1 cellular context compared by ENCODE assay signal in genomic region chr9:136693490-136694162, GRCh38.
TF ChIP-seq lines count a peak whose summit lies in the region.

No MANE protein-coding gene starts in this region.

TF ChIP-seq in H1, 55 proteins besides CTCF, POLR2A, EP300 and RAD21:
- TF ChIP-seq SAP30 (IDR thresholded peaks at IDR 0.05; ENCODE audit: insufficient read depth, insufficient replicate concordance, low read length): no peak
- no peak for TF ChIP-seq PHF8 (conservative IDR thresholded peaks at IDR 0.05; ENCODE audit: low read depth, low read length)
- TF ChIP-seq KDM1A (IDR thresholded peaks at IDR 0.05; ENCODE audit: borderline replicate concordance, low read length): no peak
- TF ChIP-seq E2F6 (IDR thresholded peaks at IDR 0.05): no peak
- no peak for TF ChIP-seq TEAD4 (IDR thresholded peaks at IDR 0.05; ENCODE audit: low read depth, low read length)
- no peak for TF ChIP-seq CBX8 (IDR thresholded peaks at IDR 0.05; ENCODE audit: borderline replicate concordance, low read depth, low read length)
- TF ChIP-seq SIRT6 (IDR thresholded peaks at IDR 0.05; ENCODE audit: low read length): no peak
- TF ChIP-seq BRCA1 (IDR thresholded peaks at IDR 0.05; ENCODE audit: low read depth, low read length): no peak
- TF ChIP-seq POLR2AphosphoS5 (IDR thresholded peaks at IDR 0.05; ENCODE audit: low read depth, low read length): no peak
- no peak for TF ChIP-seq JUN (IDR thresholded peaks at IDR 0.05; ENCODE audit: low read depth, low read length)
- TF ChIP-seq POU5F1 (IDR thresholded peaks at IDR 0.05; ENCODE audit: low read depth, low read length): no peak
- TF ChIP-seq YY1 (IDR thresholded peaks at IDR 0.05; ENCODE audit: low read depth, low read length): no peak
- no peak for TF ChIP-seq RXRA (IDR thresholded peaks at IDR 0.05; ENCODE audit: insufficient read depth, low read depth, low read length)
- TF ChIP-seq SP4 (IDR thresholded peaks at IDR 0.05; ENCODE audit: low read length): no peak
- no peak for TF ChIP-seq FOSL1 (IDR thresholded peaks at IDR 0.05; ENCODE audit: insufficient read depth, low read depth, low read length)
- TF ChIP-seq KDM4A (IDR thresholded peaks at IDR 0.05; ENCODE audit: low read depth, low read length, severe bottlenecking): no peak
- TF ChIP-seq SP2 (IDR thresholded peaks at IDR 0.05; ENCODE audit: low read length): no peak
- no peak for TF ChIP-seq SRF (IDR thresholded peaks at IDR 0.05; ENCODE audit: low read depth, low read length)
TF ChIP-seq in H1: peak in this region for 0.
